In genomic region chr22:27648853-27649252, GRCh38 we compare ENCODE assay signal across 33 cellular contexts.
"Had no signal": no experiment of that assay in that cellular context is flagged by ENCODE, and none has a peak within 500 bp of the region (broad histone marks: within the 10 kb centered on the region; RNA-seq: fewer than 3 reads in every experiment).

No MANE protein-coding gene starts in this region.

- H3K36me3 Mint-ChIP-seq: activated CD4-positive, alpha-beta memory T cell treated with anti-CD3 and anti-CD28 coated beads for 36 hours; activated naive CD4-positive, alpha-beta T cell treated with anti-CD3 and anti-CD28 coated beads, Interleukin-2, amount 50 U/mL, for 72 hours; activated naive CD8-positive, alpha-beta T cell treated with anti-CD3 and anti-CD28 coated beads for 36 hours had no signal

- H3K4me3 ChIP-seq: adrenal gland, body of pancreas, breast epithelium had no signal

- H3K36me3 ChIP-seq: adrenal gland, brain microvascular endothelial cell, breast epithelium had no signal

- H3K4me1 ChIP-seq: adrenal gland, breast epithelium had no signal

- ATAC-seq: activated CD8-positive, alpha-beta T cell treated with anti-CD3 and anti-CD28 coated beads for 36 hours; activated naive CD4-positive, alpha-beta T cell treated with anti-CD3 and anti-CD28 coated beads, Interleukin-2, amount 50 U/mL, for 72 hours; body of pancreas had no signal

- FAIRE-seq: astrocyte, TTC549 had no signal

- H3K27me3 Mint-ChIP-seq: activated B cell treated with CpG ODN at 0.5 μM for 24 hours; activated CD4-positive, alpha-beta T cell treated with anti-CD3 and anti-CD28 coated beads, Interleukin-2, amount 10 ng/mL, durations not matched to agents 24 days and 14 days; activated T-cell treated with anti-CD3 and anti-CD28 coated beads, Interleukin-2, amount 50 U/mL, for 24 hours had no signal

- H3K27ac ChIP-seq: adrenal gland, body of pancreas, brain microvascular endothelial cell, breast epithelium, VCaP had no signal

- H3K27me3 ChIP-seq: adrenal gland, body of pancreas, breast epithelium had no signal

- H3K9me3 Mint-ChIP-seq: activated B cell treated with CpG ODN at 0.5 μM for 24 hours; activated CD4-positive, alpha-beta memory T cell treated with anti-CD3 and anti-CD28 coated beads for 36 hours; activated CD4-positive, alpha-beta T cell treated with anti-CD3 and anti-CD28 coated beads, Interleukin-2, amount 10 ng/mL, durations not matched to agents 24 days and 14 days; activated CD8-positive, alpha-beta T cell treated with anti-CD3 and anti-CD28 coated beads for 36 hours; activated naive CD4-positive, alpha-beta T cell treated with anti-CD3 and anti-CD28 coated beads for 36 hours; activated naive CD8-positive, alpha-beta T cell treated with anti-CD3 and anti-CD28 coated beads for 36 hours; T-helper 1 cell treated with Interleukin-12 subunit alpha and Interleukin-12 subunit beta and Interleukin-4 antibody, amounts not matched to agents 30 μg/mL and 1 μg/mL, for 36 hours; T-helper 2 cell treated with Interferon-gamma antibody and Interleukin-4, amounts not matched to agents 5 μg/mL and 100 μg/mL, for 36 hours had no signal

- H3K4me3 Mint-ChIP-seq: activated B cell treated with CpG ODN at 0.5 μM for 24 hours; activated CD4-positive, alpha-beta memory T cell treated with anti-CD3 and anti-CD28 coated beads for 36 hours; activated CD4-positive, alpha-beta T cell treated with anti-CD3 and anti-CD28 coated beads, Interleukin-2, amount 10 ng/mL, durations not matched to agents 24 days and 14 days; activated CD8-positive, alpha-beta T cell treated with anti-CD3 and anti-CD28 coated beads for 36 hours; activated naive CD4-positive, alpha-beta T cell treated with anti-CD3 and anti-CD28 coated beads for 36 hours; activated naive CD8-positive, alpha-beta T cell treated with anti-CD3 and anti-CD28 coated beads for 36 hours; activated T-cell treated with anti-CD3 and anti-CD28 coated beads, Interleukin-2, amount 50 U/mL, for 24 hours; T-helper 1 cell treated with Interleukin-12 subunit alpha and Interleukin-12 subunit beta and Interleukin-4 antibody, amounts not matched to agents 30 μg/mL and 1 μg/mL, for 36 hours; T-helper 2 cell treated with Interferon-gamma antibody and Interleukin-4, amounts not matched to agents 5 μg/mL and 100 μg/mL, for 36 hours had no signal

- H3K4me1 Mint-ChIP-seq: activated B cell treated with CpG ODN at 0.5 μM for 24 hours; activated CD4-positive, alpha-beta T cell treated with anti-CD3 and anti-CD28 coated beads, Interleukin-2, amount 10 ng/mL, durations not matched to agents 24 days and 14 days; activated naive CD8-positive, alpha-beta T cell treated with anti-CD3 and anti-CD28 coated beads for 36 hours had no signal

- DNase-seq: activated B cell treated with CpG ODN at 0.5 μM for 24 hours; activated CD4-positive, alpha-beta memory T cell treated with anti-CD3 and anti-CD28 coated beads for 36 hours; activated CD4-positive, alpha-beta T cell treated with anti-CD3 and anti-CD28 coated beads for 4 hours; activated CD4-positive, alpha-beta T cell treated with anti-CD3 and anti-CD28 coated beads, Interleukin-2, amount 10 ng/mL, durations not matched to agents 24 days and 14 days; activated CD4-positive, alpha-beta T cell treated with anti-CD3 and anti-CD28 coated beads, Interleukin-2, amount 50 U/mL, for 1 hour; activated CD4-positive, alpha-beta T cell treated with anti-CD3 and anti-CD28 coated beads, Interleukin-2, amount 50 U/mL, for 4 hours; activated CD4-positive, CD25-positive, alpha-beta regulatory T cell treated with anti-CD3 and anti-CD28 coated beads, Interleukin-2, amount 50 U/mL, for 72 hours; activated CD8-positive, alpha-beta memory T cell treated with anti-CD3 and anti-CD28 coated beads, Interleukin-2, amount 50 U/mL, for 4 hours; activated CD8-positive, alpha-beta T cell treated with anti-CD3 and anti-CD28 coated beads for 36 hours; activated effector memory CD4-positive, alpha-beta T cell treated with anti-CD3 and anti-CD28 coated beads, Interleukin-2, amount 50 U/mL, for 16 hours; activated gamma-delta T cell treated with Interleukin-2 at 50 U/mL for 16 hours; activated naive CD4-positive, alpha-beta T cell; activated naive CD4-positive, alpha-beta T cell treated with anti-CD3 and anti-CD28 coated beads for 36 hours; activated naive CD4-positive, alpha-beta T cell treated with anti-CD3 and anti-CD28 coated beads, Interleukin-2, amount 50 U/mL, for 16 hours; activated naive CD8-positive, alpha-beta T cell treated with anti-CD3 and anti-CD28 coated beads for 36 hours; activated T-cell treated with anti-CD3 and anti-CD28 coated beads for 4 hours; activated T-cell treated with anti-CD3 and anti-CD28 coated beads, Interleukin-2, amount 50 U/mL, for 24 hours; activated T-cell treated with anti-CD3 and anti-CD28 coated beads, Interleukin-2, amount 50 U/mL, for 48 hours; adrenal gland; amniotic stem cell; body of pancreas; brain microvascular endothelial cell; central memory CD4-positive, alpha-beta T cell; T-helper 1 cell; T-helper 2 cell; T-helper 9 cell had no signal

- H3K27ac Mint-ChIP-seq: activated B cell treated with CpG ODN at 0.5 μM for 24 hours; activated CD4-positive, alpha-beta memory T cell treated with anti-CD3 and anti-CD28 coated beads for 36 hours; activated CD4-positive, alpha-beta T cell treated with anti-CD3 and anti-CD28 coated beads, Interleukin-2, amount 10 ng/mL, durations not matched to agents 24 days and 14 days; activated CD8-positive, alpha-beta T cell treated with anti-CD3 and anti-CD28 coated beads for 36 hours; activated naive CD4-positive, alpha-beta T cell treated with anti-CD3 and anti-CD28 coated beads for 36 hours; activated naive CD4-positive, alpha-beta T cell treated with anti-CD3 and anti-CD28 coated beads, Interleukin-2, amount 50 U/mL, for 72 hours; activated naive CD8-positive, alpha-beta T cell treated with anti-CD3 and anti-CD28 coated beads for 36 hours; activated T-cell treated with anti-CD3 and anti-CD28 coated beads, Interleukin-2, amount 50 U/mL, for 24 hours; T-helper 1 cell treated with Interleukin-12 subunit alpha and Interleukin-12 subunit beta and Interleukin-4 antibody, amounts not matched to agents 30 μg/mL and 1 μg/mL, for 36 hours; T-helper 2 cell treated with Interferon-gamma antibody and Interleukin-4, amounts not matched to agents 5 μg/mL and 100 μg/mL, for 36 hours had no signal

- H3K9me3 ChIP-seq: adrenal gland, body of pancreas, breast epithelium had no signal
